ENCODE assay signal across 20 cellular contexts in genomic region chr2:228649876-228650275, GRCh38.
DNase-seq lines count a peak whose midpoint lies in the region; ATAC-seq and TF ChIP-seq lines count a peak whose summit lies in the region.
"Had no signal": no experiment of that assay in that cellular context is flagged by ENCODE, and none has a peak within 500 bp of the region (broad histone marks: within the 10 kb centered on the region; RNA-seq: fewer than 3 reads in every experiment).

No MANE protein-coding gene starts in this region.

- no peaks in the 10 kb centered on the region for H3K9me3 ChIP-seq in cardiac muscle cell (ENCODE audit: low read depth)
- no peaks in the 10 kb centered on the region for H3K9me3 ChIP-seq in right cardiac atrium (ENCODE audit: control insufficient read depth, low read length)
- no peaks in the 10 kb centered on the region for H3K9me3 ChIP-seq in Karpas-422 (ENCODE audit: low read length)
- H3K9me3 ChIP-seq in left ventricle myocardium inferior (replicated peaks): peaks cover 5% of the 10 kb centered on the region
- no peaks in the 10 kb centered on the region for H3K9me3 ChIP-seq in mammary epithelial cell (replicated peaks; ENCODE audit: insufficient read depth, low read length)
- H3K9me3 ChIP-seq: A549; BLaER1 treated with 17β-estradiol and CSF1 and Interleukin-3, amounts not matched to agents 10 nM and 100 nM; Caco-2 had no signal

- H3K27ac ChIP-seq in cardiac muscle cell (peak overlapping the region; percentile 65), right cardiac atrium (ENCODE audit: low read length) (no peak overlapping the region), Karpas-422 (ENCODE audit: low read length) (peak overlapping the region; percentile 100), left ventricle myocardium inferior (replicated peaks) (peak overlapping the region; percentile 69), mammary epithelial cell (ENCODE audit: insufficient read depth, low read depth, low read length) (no peak overlapping the region)
- H3K27ac ChIP-seq: 22Rv1; A549; BLaER1 treated with 17β-estradiol and CSF1 and Interleukin-3, amounts not matched to agents 10 nM and 100 nM; C4-2B had no signal

- H3K4me3 ChIP-seq in cardiac muscle cell: no peak overlapping the region
- H3K4me3 ChIP-seq in right cardiac atrium (ENCODE audit: low read length): no peak overlapping the region
- no peak overlapping the region for H3K4me3 ChIP-seq in Karpas-422 (ENCODE audit: low read length)
- H3K4me3 ChIP-seq in left ventricle myocardium inferior: no peak overlapping the region
- no peak overlapping the region for H3K4me3 ChIP-seq in mammary epithelial cell (replicated peaks in 1 of 3; ENCODE audit: insufficient read depth in 1 of 3, low read depth in 2 of 3, low read length in 3 of 3)
- H3K4me3 ChIP-seq: A549; BLaER1 treated with 17β-estradiol and CSF1 and Interleukin-3, amounts not matched to agents 10 nM and 100 nM had no signal

- no peaks in the 10 kb centered on the region for H3K36me3 Mint-ChIP-seq in activated T-helper 1 cell treated with anti-CD3 and anti-CD28 coated beads, Interleukin-12 subunit alpha, Interleukin-12 subunit beta, Interleukin-2, Interleukin-4 antibody, amounts not matched to agents 30 ng/mL and 10 ng/mL and 1 ng/mL, durations not matched to agents 14 hours and 24 hours and 36 hours (ENCODE audit: low read depth)
- H3K36me3 Mint-ChIP-seq: CD8-positive, alpha-beta T cell had no signal

- H3K27me3 ChIP-seq in cardiac muscle cell (no peaks in the 10 kb centered on the region), right cardiac atrium (ENCODE audit: control insufficient read depth, insufficient read depth) (no peaks in the 10 kb centered on the region), Karpas-422 (ENCODE audit: low read length) (no peaks in the 10 kb centered on the region), left ventricle myocardium inferior (ENCODE audit: low read depth) (no peaks in the 10 kb centered on the region), mammary epithelial cell (ENCODE audit: insufficient read depth, low read length) (peaks cover 10% of the 10 kb centered on the region)
- H3K27me3 ChIP-seq: BLaER1 treated with 17β-estradiol and CSF1 and Interleukin-3, amounts not matched to agents 10 nM and 100 nM had no signal

- no peak overlapping the region for H3K27ac Mint-ChIP-seq in activated T-helper 1 cell treated with anti-CD3 and anti-CD28 coated beads, Interleukin-12 subunit alpha, Interleukin-12 subunit beta, Interleukin-2, Interleukin-4 antibody, amounts not matched to agents 30 ng/mL and 10 ng/mL and 1 ng/mL, durations not matched to agents 14 hours and 24 hours and 36 hours
- H3K27ac Mint-ChIP-seq: B cell; CD4-positive, alpha-beta T cell; CD8-positive, alpha-beta T cell had no signal

- no peak for DNase-seq in Right ventricle myocardium inferior (ENCODE audit: missing footprints)
- DNase-seq in cardiac septum (ENCODE audit: low spot score): no peak
- no peak for DNase-seq in cardiac muscle cell (ENCODE audit: low read depth in 1 of 2, low spot score in 1 of 2)
- DNase-seq in right cardiac atrium: no peak
- peak; percentile 72 for DNase-seq in Karpas-422
- DNase-seq in left ventricle myocardium inferior: no peak
- DNase-seq in activated T-helper 1 cell treated with anti-CD3 and anti-CD28 coated beads, Interleukin-12 subunit alpha, Interleukin-12 subunit beta, Interleukin-2, Interleukin-4 antibody, amounts not matched to agents 30 ng/mL and 10 ng/mL and 1 ng/mL, durations not matched to agents 14 hours and 24 hours and 36 hours (ENCODE audit: low spot score): no peak
- no peak for DNase-seq in mammary epithelial cell
- DNase-seq: AML-193; Caco-2; Calu3; CD4-positive, alpha-beta T cell; CD8-positive, alpha-beta T cell; DMS79 treated with DMSO at 0.1 percent for 48 hours; GF-D8 had no signal

- H3K4me3 Mint-ChIP-seq in activated T-helper 1 cell treated with anti-CD3 and anti-CD28 coated beads, Interleukin-12 subunit alpha, Interleukin-12 subunit beta, Interleukin-2, Interleukin-4 antibody, amounts not matched to agents 30 ng/mL and 10 ng/mL and 1 ng/mL, durations not matched to agents 14 hours and 24 hours and 36 hours: no peak overlapping the region
- H3K4me3 Mint-ChIP-seq: B cell; CD4-positive, alpha-beta T cell; CD8-positive, alpha-beta T cell had no signal

- no TSS peak for BruUV-seq in mammary epithelial cell (replicated peaks; lab: Mats Ljungman, UMichigan)

- H3K9ac ChIP-seq in Karpas-422 (ENCODE audit: low read length) (peak overlapping the region; percentile 47), mammary epithelial cell (ENCODE audit: insufficient read depth, low read length) (no peak overlapping the region)
- H3K9ac ChIP-seq: BLaER1 treated with 17β-estradiol and CSF1 and Interleukin-3, amounts not matched to agents 10 nM and 100 nM had no signal

- WGBS in right cardiac atrium: 34% methylated on average over 2 of the region's 2 CpGs
- WGBS in mammary epithelial cell (ENCODE audit: low coverage, missing lambda C conversion rate): 15% methylated on average over 2 of the region's 2 CpGs

- H3K9me3 Mint-ChIP-seq in activated T-helper 1 cell treated with anti-CD3 and anti-CD28 coated beads, Interleukin-12 subunit alpha, Interleukin-12 subunit beta, Interleukin-2, Interleukin-4 antibody, amounts not matched to agents 30 ng/mL and 10 ng/mL and 1 ng/mL, durations not matched to agents 14 hours and 24 hours and 36 hours: no peaks in the 10 kb centered on the region

- H3K4me1 ChIP-seq in cardiac muscle cell (ENCODE audit: low read depth): peaks cover 22% of the 10 kb centered on the region
- no peaks in the 10 kb centered on the region for H3K4me1 ChIP-seq in right cardiac atrium (ENCODE audit: control insufficient read depth, insufficient read depth, low read length)
- H3K4me1 ChIP-seq in Karpas-422 (ENCODE audit: low read length): peaks cover 81% of the 10 kb centered on the region
- H3K4me1 ChIP-seq in left ventricle myocardium inferior: peaks cover 20% of the 10 kb centered on the region
- no peaks in the 10 kb centered on the region for H3K4me1 ChIP-seq in mammary epithelial cell (ENCODE audit: insufficient read depth, low read length)
- H3K4me1 ChIP-seq: A549; BLaER1 treated with 17β-estradiol and CSF1 and Interleukin-3, amounts not matched to agents 10 nM and 100 nM had no signal

- no peaks in the 10 kb centered on the region for H3K36me3 ChIP-seq in cardiac muscle cell
- no peaks in the 10 kb centered on the region for H3K36me3 ChIP-seq in Karpas-422 (ENCODE audit: insufficient read depth, low read length)
- H3K36me3 ChIP-seq in left ventricle myocardium inferior: no peaks in the 10 kb centered on the region
- H3K36me3 ChIP-seq in mammary epithelial cell (ENCODE audit: insufficient read depth, low read length): no peaks in the 10 kb centered on the region
- H3K36me3 ChIP-seq: BLaER1 treated with 17β-estradiol and CSF1 and Interleukin-3, amounts not matched to agents 10 nM and 100 nM had no signal

- H3K4me2 ChIP-seq in Karpas-422 (ENCODE audit: low read depth, low read length, poor library complexity, severe bottlenecking): peak overlapping the region; percentile 70
- no peak overlapping the region for H3K4me2 ChIP-seq in mammary epithelial cell (ENCODE audit: insufficient read depth, low read depth, low read length)
- H3K4me2 ChIP-seq: A549; BLaER1 treated with 17β-estradiol and CSF1 and Interleukin-3, amounts not matched to agents 10 nM and 100 nM had no signal

- no peaks in the 10 kb centered on the region for H4K20me1 ChIP-seq in Karpas-422 (ENCODE audit: insufficient read depth, low read depth, low read length)
- no peaks in the 10 kb centered on the region for H4K20me1 ChIP-seq in mammary epithelial cell (ENCODE audit: insufficient read depth, low read length)
- H4K20me1 ChIP-seq: BLaER1 treated with 17β-estradiol and CSF1 and Interleukin-3, amounts not matched to agents 10 nM and 100 nM had no signal

- TF ChIP-seq CTCF in cardiac muscle cell (IDR thresholded peaks at IDR 0.05; ENCODE audit: low read depth, low read length): no peak
- no peak for TF ChIP-seq CTCF in left ventricle myocardium inferior (IDR thresholded peaks at IDR 0.05; ENCODE audit: borderline replicate concordance)
- no peak for TF ChIP-seq CTCF in mammary epithelial cell (conservative IDR thresholded peaks at IDR 0.05 in 1 of 2, IDR thresholded peaks at IDR 0.05 in 1 of 2; ENCODE audit: extremely low read depth in 1 of 2, insufficient read depth in 1 of 2, low read depth in 1 of 2, low read length in 2 of 2)

- in situ Hi-C loops in mammary epithelial cell (cut with MboI; ENCODE audit: low sequenced_read_pairs in 2 of 2): loop anchor here (10.0 to 25.0 kb wide), 3 partner anchors 588 to 763 kb away; no protein-coding TSS in a partner anchor

- H3K27me3 Mint-ChIP-seq in activated T-helper 1 cell treated with anti-CD3 and anti-CD28 coated beads, Interleukin-12 subunit alpha, Interleukin-12 subunit beta, Interleukin-2, Interleukin-4 antibody, amounts not matched to agents 30 ng/mL and 10 ng/mL and 1 ng/mL, durations not matched to agents 14 hours and 24 hours and 36 hours (ENCODE audit: insufficient read depth): no peaks in the 10 kb centered on the region
- H3K27me3 Mint-ChIP-seq: B cell; CD4-positive, alpha-beta T cell had no signal

- intact Hi-C loops in Right ventricle myocardium inferior (cut with DNase I) (loop anchor here (2.0 to 5.0 kb wide), 3 partner anchors 223 to 303 kb away; no protein-coding TSS in a partner anchor), cardiac septum (cut with DNase I) (loop anchor here (5.0 kb wide), 4 partner anchors 223 to 333 kb away; no protein-coding TSS in a partner anchor), right cardiac atrium (cut with DNase I) (loop anchor here (10.0 kb wide), 4 partner anchors 335 to 605 kb away; partner anchors contain the start of gene SPHKAP (in 1 of the 4)), left ventricle myocardium inferior (cut with micrococcal nuclease) (no loop called here), mammary epithelial cell (cut with micrococcal nuclease) (no loop called here)
- intact Hi-C loops in activated T-helper 1 cell treated with anti-CD3 and anti-CD28 coated beads, Interleukin-12 subunit alpha, Interleukin-12 subunit beta, Interleukin-2, Interleukin-4 antibody, amounts not matched to agents 30 ng/mL and 10 ng/mL and 1 ng/mL, durations not matched to agents 14 hours and 24 hours and 36 hours (cut with micrococcal nuclease): no loop called here

- dilution Hi-C loops in mammary epithelial cell (cut with HindIII; ENCODE audit: low sequenced_read_pairs): no loop called here

- H3K4me1 Mint-ChIP-seq in activated T-helper 1 cell treated with anti-CD3 and anti-CD28 coated beads, Interleukin-12 subunit alpha, Interleukin-12 subunit beta, Interleukin-2, Interleukin-4 antibody, amounts not matched to agents 30 ng/mL and 10 ng/mL and 1 ng/mL, durations not matched to agents 14 hours and 24 hours and 36 hours (ENCODE audit: low read depth): no peaks in the 10 kb centered on the region
- H3K4me1 Mint-ChIP-seq: B cell had no signal

- no peaks in the 10 kb centered on the region for H3K9me2 ChIP-seq in Karpas-422 (replicated peaks; ENCODE audit: insufficient read depth, low read length)

- no peaks in the 10 kb centered on the region for H3K79me2 ChIP-seq in Karpas-422 (ENCODE audit: low read length)
- H3K79me2 ChIP-seq in mammary epithelial cell (ENCODE audit: insufficient read depth, low read length): no peaks in the 10 kb centered on the region

- H2AFZ ChIP-seq in Karpas-422 (ENCODE audit: low read length) (no peak overlapping the region), mammary epithelial cell (ENCODE audit: low read depth, low read length) (no peak overlapping the region)

- CTCF ChIA-PET in mammary epithelial cell (lab: Charles Lee; ENCODE audit: low non-redundant PET): no interaction called here

- peak; percentile 26 for ATAC-seq in Right ventricle myocardium inferior
- ATAC-seq in right cardiac atrium: no peak
- ATAC-seq: A549; CD8-positive, alpha-beta T cell had no signal

Comparison
In these comparisons a context has a peak if more than half of its experiments do, and no peak if none do; other contexts are left out.
1. H3K27ac ChIP-seq: peak in cardiac muscle cell (single experiment), Karpas-422 (single experiment) and left ventricle myocardium inferior (single experiment); none in right cardiac atrium (single experiment) and mammary epithelial cell (single experiment).
2. intact Hi-C loops: an anchor here in Right ventricle myocardium inferior (2.0 to 5.0 kb wide), cardiac septum (5.0 kb wide) and right cardiac atrium (10.0 kb wide); none called in left ventricle myocardium inferior, activated T-helper 1 cell treated with anti-CD3 and anti-CD28 coated beads, Interleukin-12 subunit alpha, Interleukin-12 subunit beta, Interleukin-2, Interleukin-4 antibody, amounts not matched to agents 30 ng/mL and 10 ng/mL and 1 ng/mL, durations not matched to agents 14 hours and 24 hours and 36 hours and mammary epithelial cell.